ENCODE assay signal across 8 cellular contexts in the genomic region with DNA sequence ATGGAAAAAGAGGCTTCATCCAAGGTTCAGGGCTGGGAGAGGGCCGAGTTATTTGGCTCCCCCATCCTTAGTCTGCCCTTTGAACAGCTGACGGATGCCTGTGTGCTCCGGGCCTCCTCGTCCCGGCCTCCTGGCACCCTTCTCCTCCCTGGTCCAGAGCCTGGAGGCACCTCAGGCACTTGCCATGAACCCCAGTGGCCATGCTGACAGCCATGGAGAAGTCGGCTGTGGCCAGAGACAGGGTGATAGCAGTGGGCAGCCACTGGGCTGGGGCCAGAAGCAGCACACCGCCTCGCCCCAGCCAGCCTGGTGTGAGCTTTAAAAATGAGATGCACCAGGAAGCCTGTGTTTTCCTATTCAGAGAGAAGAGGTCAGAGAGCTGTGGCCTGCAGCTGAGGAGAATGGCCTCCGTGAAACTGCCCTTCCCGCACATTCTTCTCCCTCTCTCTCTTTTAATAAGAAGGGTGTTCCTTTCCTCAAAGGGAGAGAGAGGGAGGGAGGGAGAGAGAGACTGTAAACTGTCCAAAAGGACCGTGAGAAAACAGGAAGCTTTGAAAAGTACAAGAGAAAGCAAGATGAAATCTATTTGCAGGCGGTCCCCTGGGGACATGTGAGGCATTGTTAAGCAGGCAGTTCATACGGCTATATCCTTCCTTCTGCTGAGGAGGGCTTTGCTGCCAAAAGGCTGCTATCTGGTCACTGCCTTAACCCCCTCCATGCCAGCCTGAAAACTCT. TPM values are rescaled to one million over a fixed set of nuclear protein-coding genes. Genes with fewer than 3 reads are reported as not detected.
A peak's percentile ranks its signal among the peaks of the same experiment; 100 is the strongest.
DNase-seq lines count a peak whose midpoint lies in the region; TF ChIP-seq lines count a peak whose summit lies in the region.

No MANE protein-coding gene starts in this region.

- no peaks in the 10 kb centered on the region for H3K36me3 ChIP-seq in H7 (replicated peaks; ENCODE audit: control insufficient read depth, insufficient read depth, low read length)
- H3K36me3 ChIP-seq in esophagus (ENCODE audit: control insufficient read depth in 2 of 2, insufficient read depth in 2 of 2, low read length in 1 of 2), result no peaks in the 10 kb centered on the region

- TF ChIP-seq CTCF in neural crest cell (conservative IDR thresholded peaks at IDR 0.05) (no peak), Calu3 (IDR thresholded peaks at IDR 0.05; ENCODE audit: unreplicated experiment) (no peak)

- H3K4me1 ChIP-seq in esophagus (ENCODE audit: control insufficient read depth in 2 of 2, insufficient read depth in 2 of 2, low read length in 1 of 2), result peaks cover 0 to 13% of the 10 kb centered on the region in 2 donors

- no peak overlapping the region for H3K4me3 ChIP-seq in H7 (ENCODE audit: insufficient read depth, low read depth, low read length)
- H3K4me3 ChIP-seq in esophagus (ENCODE audit: low read depth in 1 of 2, low read length in 2 of 2), result no peak overlapping the region

- H3K4me1 Mint-ChIP-seq in neural crest cell (peaks cover 47% of the 10 kb centered on the region), Calu3 (ENCODE audit: low read depth, unreplicated experiment) (peaks cover 15% of the 10 kb centered on the region)

- CTCF ChIA-PET in Calu3 (lab: Charles Lee), result no interaction called here

- intact Hi-C loops in Calu3 (cut with micrococcal nuclease; ENCODE audit: unreplicated experiment), result no loop called here

- peaks cover 4% of the 10 kb centered on the region for H3K36me3 Mint-ChIP-seq in neural crest cell (ENCODE audit: low read depth)
- H3K36me3 Mint-ChIP-seq in Calu3 (ENCODE audit: insufficient read depth, unreplicated experiment), result no peaks in the 10 kb centered on the region

- WGBS in esophagus, 2 donors, result 40 to 41% methylated on average over 13 of the region's 13 CpGs

- H3K27ac Mint-ChIP-seq in neural crest cell (ENCODE audit: unreplicated experiment), result peak overlapping the region; percentile 99
- no peak overlapping the region for H3K27ac Mint-ChIP-seq in Calu3 (ENCODE audit: unreplicated experiment)

- H3K4me3 Mint-ChIP-seq in neural crest cell, result peak overlapping the region; percentile 75
- no peak overlapping the region for H3K4me3 Mint-ChIP-seq in Calu3 (ENCODE audit: low read depth, unreplicated experiment)

- peaks cover 10% of the 10 kb centered on the region for H3K9me3 Mint-ChIP-seq in neural crest cell
- H3K9me3 Mint-ChIP-seq in Calu3 (ENCODE audit: low read depth, unreplicated experiment), result peaks cover 2% of the 10 kb centered on the region

- DNase-seq in GM04504 (ENCODE audit: low read depth), result peak; percentile 96
- DNase-seq in H7, result peak; percentile 40
- peak; percentile 40 for DNase-seq in NCI-H69 (lab: John Stamatoyannopoulos, UW)
- DNase-seq in neural crest cell (ENCODE audit: low read depth, low spot score), result peak; percentile 16
- DNase-seq in Calu3, result no peak
- no peak for DNase-seq in AG08396 (ENCODE audit: low spot score)
- DNase-seq in NCI-H510A treated with DMSO at 0.1 percent for 48 hours (lab: John Stamatoyannopoulos, UW), result no peak

- peak overlapping the region; percentile 75 to 89 for H3K27ac ChIP-seq in esophagus (ENCODE audit: low read depth in 2 of 2, low read length in 1 of 2)

- BruUV-seq in Calu3 (replicated peaks; lab: Mats Ljungman, UMichigan), result no TSS peak

- no peaks in the 10 kb centered on the region for H3K9me3 ChIP-seq in esophagus (ENCODE audit: control insufficient read depth in 2 of 2, insufficient read depth in 1 of 2, low read depth in 1 of 2, low read length in 1 of 2)

- H3K27me3 ChIP-seq in H7 (ENCODE audit: control insufficient read depth, insufficient read depth, low read length) (no peaks in the 10 kb centered on the region), esophagus (ENCODE audit: control insufficient read depth in 1 of 2, insufficient read depth in 2 of 2, low read length in 2 of 2) (no peaks in the 10 kb centered on the region)

- H3K27me3 Mint-ChIP-seq in neural crest cell (ENCODE audit: low read depth) (no peaks in the 10 kb centered on the region), Calu3 (ENCODE audit: unreplicated experiment) (peaks cover 22% of the 10 kb centered on the region)

RNA-seq across cellular contexts. Expression of a gene that starts 55.3 kb away (rescaled TPM):
- total RNA-seq in H7 (2014; rRNA removed; shearing (Covaris generic)), result not detected in 2 replicates
- under 1 TPM; 0.21 to 0.26 TPM for polyA plus RNA-seq in esophagus
- not detected in 2 replicates for total RNA-seq in neural crest cell
- not detected in 2 replicates for total RNA-seq in Calu3 (2022)

Comparison
In these comparisons a context has a peak if more than half of its experiments do, and no peak if none do; other contexts are left out.
1. DNase-seq: peak in GM04504 (single experiment), H7 (single experiment), NCI-H69 (single experiment) and neural crest cell (single experiment); none in Calu3 (single experiment), AG08396 (single experiment) and NCI-H510A treated with DMSO at 0.1 percent for 48 hours (single experiment).